ENCODE assay signal across 34 cellular contexts in the genomic region with DNA sequence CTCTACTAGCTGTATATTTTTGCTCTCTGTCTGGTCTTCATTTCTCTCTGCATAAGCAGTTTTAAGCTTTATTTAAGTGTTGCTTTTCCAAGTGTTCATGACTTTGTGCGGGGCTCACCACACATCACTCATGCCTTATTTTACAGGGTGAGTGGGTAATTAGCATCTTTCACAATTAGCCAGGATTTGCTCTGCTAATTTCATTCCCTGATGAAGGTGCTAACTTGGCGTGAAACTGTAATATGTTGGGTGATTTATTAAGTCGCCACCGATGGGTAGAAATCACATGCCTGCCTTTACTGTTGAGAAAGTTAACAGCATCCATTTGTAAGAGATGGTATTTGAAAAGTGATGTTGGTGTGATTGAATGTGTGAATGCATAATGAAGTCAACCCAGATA. TPM values are rescaled to one million over a fixed set of nuclear protein-coding genes. Genes with fewer than 3 reads are reported as not detected.
"Had no signal": no experiment of that assay in that cellular context is flagged by ENCODE, and none has a peak within 500 bp of the region (broad histone marks: within the 10 kb centered on the region; RNA-seq: fewer than 3 reads in every experiment).

No MANE protein-coding gene starts in this region.

- H3K4me3 ChIP-seq: hepatocyte, left ventricle myocardium inferior, lung, mucosa of descending colon, ovary, right atrium auricular region, right lobe of liver, smooth muscle cell, stomach, testis, thyroid gland, transverse colon, upper lobe of left lung, vagina had no signal

- H3K27ac Mint-ChIP-seq: naive thymus-derived CD4-positive, alpha-beta T cell; natural killer cell treated with Interleukin-12 subunit alpha and Interleukin-12 subunit beta and Interleukin-15 and Interleukin-18, amount 100 ng/mL, for 72 hours; progenitor cell of endocrine pancreas; stimulated activated memory B cell treated with anti-CD40 and anti-IgM and Interleukin-4, amounts not matched to agents 10 μg/mL and 1 μg/mL and 100 μg/mL, for 72 hours had no signal

- H3K27me3 Mint-ChIP-seq: naive thymus-derived CD4-positive, alpha-beta T cell; natural killer cell treated with Interleukin-12 subunit alpha and Interleukin-12 subunit beta and Interleukin-15 and Interleukin-18, amount 100 ng/mL, for 72 hours; stimulated activated memory B cell treated with anti-CD40 and anti-IgM and Interleukin-4, amounts not matched to agents 10 μg/mL and 1 μg/mL and 100 μg/mL, for 72 hours had no signal

- ATAC-seq: mucosa of descending colon; naive thymus-derived CD4-positive, alpha-beta T cell; natural killer cell treated with Interleukin-12 subunit alpha and Interleukin-12 subunit beta and Interleukin-15 and Interleukin-18, amount 100 ng/mL, for 72 hours; right lobe of liver; stimulated activated memory B cell treated with anti-CD40 and anti-IgM and Interleukin-4, amounts not matched to agents 10 μg/mL and 1 μg/mL and 100 μg/mL, for 72 hours had no signal

- H3K36me3 Mint-ChIP-seq: naive thymus-derived CD4-positive, alpha-beta T cell; natural killer cell treated with Interleukin-12 subunit alpha and Interleukin-12 subunit beta and Interleukin-15 and Interleukin-18, amount 100 ng/mL, for 72 hours; stimulated activated memory B cell treated with anti-CD40 and anti-IgM and Interleukin-4, amounts not matched to agents 10 μg/mL and 1 μg/mL and 100 μg/mL, for 72 hours had no signal

- H3K36me3 ChIP-seq: left ventricle myocardium inferior, ovary, right atrium auricular region, right lobe of liver, stomach, thyroid gland, transverse colon, upper lobe of left lung, vagina had no signal

- H3K9me3 ChIP-seq: left ventricle myocardium inferior, mucosa of descending colon, ovary, right atrium auricular region, right lobe of liver, stomach, testis, thyroid gland, transverse colon, upper lobe of left lung, vagina had no signal

- H3K27ac ChIP-seq: hepatocyte, left ventricle myocardium inferior, ovary, right atrium auricular region, right lobe of liver, stomach, testis, thyroid gland, transverse colon, upper lobe of left lung, vagina had no signal

- H3K4me2 ChIP-seq: hepatocyte, smooth muscle cell had no signal

- H3K4me1 ChIP-seq: right lobe of liver, testis, thyroid gland, transverse colon, upper lobe of left lung, vagina had no signal

- H2AFZ ChIP-seq: hepatocyte had no signal

- H3K79me2 ChIP-seq: hepatocyte had no signal

- H3K4me1 Mint-ChIP-seq: naive thymus-derived CD4-positive, alpha-beta T cell; stimulated activated memory B cell treated with anti-CD40 and anti-IgM and Interleukin-4, amounts not matched to agents 10 μg/mL and 1 μg/mL and 100 μg/mL, for 72 hours had no signal

- H3K4me3 Mint-ChIP-seq: naive thymus-derived CD4-positive, alpha-beta T cell; natural killer cell treated with Interleukin-12 subunit alpha and Interleukin-12 subunit beta and Interleukin-15 and Interleukin-18, amount 100 ng/mL, for 72 hours; stimulated activated memory B cell treated with anti-CD40 and anti-IgM and Interleukin-4, amounts not matched to agents 10 μg/mL and 1 μg/mL and 100 μg/mL, for 72 hours had no signal

- H3K27me3 ChIP-seq: ovary, right atrium auricular region, right lobe of liver, stomach, testis, thyroid gland, transverse colon, upper lobe of left lung, vagina had no signal

- DNase-seq: islet precursor cell; left ventricle myocardium inferior; midbrain; mucosa of descending colon; naive thymus-derived CD4-positive, alpha-beta T cell; ovary; right lobe of liver; stimulated activated CD4-positive, alpha-beta T cell treated with anti-CD3 and anti-CD28 coated beads, Interleukin-1b, Interleukin-23, amount 100 ng/mL, for 48 hours; stimulated activated CD4-positive, alpha-beta T cell treated with anti-CD3 and anti-CD28 coated beads, Interleukin-2, amount 100 ng/mL, for 48 hours; stimulated activated CD4-positive, alpha-beta T cell treated with anti-CD3 and anti-CD28 coated beads, Interleukin-4, amount 100 ng/mL, for 4 hours; stimulated activated CD8-positive, alpha-beta memory T cell treated with anti-CD3 and anti-CD28 coated beads, Interleukin-4, amount 100 ng/mL, for 48 hours; stimulated activated naive CD4-positive, alpha-beta T cell treated with Interleukin-2 at 50 U/mL for 16 hours; stomach; testis; thyroid gland; transverse colon; upper lobe of left lung had no signal

RNA-seq across cellular contexts. Expression of a gene that starts 44.7 kb away (rescaled TPM):
- total RNA-seq: hepatocyte; kidney epithelial cell; left ventricle myocardium inferior; lower leg skin; lung; mesenteric fat pad; mucosa of descending colon; myocyte; naive thymus-derived CD4-positive, alpha-beta T cell; natural killer cell treated with Interleukin-12 subunit alpha and Interleukin-12 subunit beta and Interleukin-15 and Interleukin-18, amount 100 ng/mL, for 72 hours; omental fat pad; ovary; progenitor cell of endocrine pancreas; pulmonary artery endothelial cell; renal cortical epithelial cell; right atrium auricular region; right lobe of liver; skeletal muscle tissue; smooth muscle cell; stomach; testis; thyroid gland; transverse colon; upper lobe of left lung; urinary bladder; vagina had no signal
- polyA plus RNA-seq: hepatocyte; lung; naive thymus-derived CD4-positive, alpha-beta T cell; ovary; smooth muscle cell; stomach; urinary bladder had no signal

RNA-seq across cellular contexts. Expression of a gene that starts 50.2 kb away (rescaled TPM):
- total RNA-seq: hepatocyte; kidney epithelial cell; left ventricle myocardium inferior; lower leg skin; lung; mesenteric fat pad; mucosa of descending colon; myocyte; naive thymus-derived CD4-positive, alpha-beta T cell; natural killer cell treated with Interleukin-12 subunit alpha and Interleukin-12 subunit beta and Interleukin-15 and Interleukin-18, amount 100 ng/mL, for 72 hours; omental fat pad; ovary; progenitor cell of endocrine pancreas; pulmonary artery endothelial cell; renal cortical epithelial cell; right atrium auricular region; right lobe of liver; skeletal muscle tissue; smooth muscle cell; stomach; testis; thyroid gland; transverse colon; upper lobe of left lung; urinary bladder; vagina had no signal
- polyA plus RNA-seq: hepatocyte; lung; naive thymus-derived CD4-positive, alpha-beta T cell; ovary; smooth muscle cell; stomach; urinary bladder had no signal

RNA-seq across cellular contexts. Expression of a gene that starts 52.9 kb away (rescaled TPM):
- total RNA-seq: hepatocyte; kidney epithelial cell; left ventricle myocardium inferior; lower leg skin; lung; mesenteric fat pad; mucosa of descending colon; myocyte; naive thymus-derived CD4-positive, alpha-beta T cell; natural killer cell treated with Interleukin-12 subunit alpha and Interleukin-12 subunit beta and Interleukin-15 and Interleukin-18, amount 100 ng/mL, for 72 hours; omental fat pad; ovary; progenitor cell of endocrine pancreas; pulmonary artery endothelial cell; renal cortical epithelial cell; right atrium auricular region; right lobe of liver; skeletal muscle tissue; smooth muscle cell; stomach; thyroid gland; transverse colon; upper lobe of left lung; urinary bladder; vagina had no signal
- polyA plus RNA-seq: hepatocyte; lung; naive thymus-derived CD4-positive, alpha-beta T cell; ovary; smooth muscle cell; stomach; urinary bladder had no signal
